In genomic region chr12:107884769-107885694, GRCh38 we compare ENCODE assay signal across 8 cellular contexts.
DNase-seq lines count a peak whose midpoint lies in the region; ATAC-seq, FAIRE-seq and TF ChIP-seq lines count a peak whose summit lies in the region.

No MANE protein-coding gene starts in this region.

- no peak for TF ChIP-seq POLR2A in K562 (conservative IDR thresholded peaks at IDR 0.05)

- no peak overlapping the region for H3K27ac ChIP-seq in K562 (ENCODE audit: extremely low read depth, low read depth, low read length)

- in situ Hi-C loops in K562 (cut with MboI): loop anchor here (5.0 kb wide), 1 partner anchor 208 kb away; no protein-coding TSS in a partner anchor

- ATAC-seq in K562: peak; percentile 95
- no peak for ATAC-seq in GM19452 (IDR thresholded peaks at IDR 0.05; ENCODE audit: unreplicated experiment)

- no peaks in the 10 kb centered on the region for H4K20me1 ChIP-seq in K562 (replicated peaks; ENCODE audit: control insufficient read depth, insufficient read depth, low read length)

- H3K9me3 ChIP-seq in K562 (replicated peaks; ENCODE audit: control insufficient read depth, insufficient read depth, low read depth, low read length): no peaks in the 10 kb centered on the region

- peak; percentile 81 to 85 for TF ChIP-seq RAD21 in K562 (CRISPR knock-in tag; conservative IDR thresholded peaks at IDR 0.05 in 1 of 2, IDR thresholded peaks at IDR 0.05 in 1 of 2)

- no peak overlapping the region for H3K4me2 ChIP-seq in K562 (ENCODE audit: insufficient read depth, low read length)

- H2AFZ ChIP-seq in K562 (ENCODE audit: low read depth, low read length): no peak overlapping the region

- no peaks in the 10 kb centered on the region for H3K79me2 ChIP-seq in K562 (ENCODE audit: control insufficient read depth, insufficient read depth, low read length)

- intact Hi-C loops in K562 (cut with micrococcal nuclease): loop anchor here (1.0 kb wide), 2 partner anchors 124 to 209 kb away; partner anchors contain the start of gene PRDM4

- CTCF ChIA-PET in K562 (lab: Yijun Ruan, JAX; ENCODE audit: low intra/inter-chr PET ratio): interaction anchor here (0.5 to 2.6 kb wide), 7 partner anchors 27 to 569 kb away, joined by 3 to 28 read pairs (median 6); partner anchors contain the start of gene PRDM4

- no peak for TF ChIP-seq EP300 in K562 (IDR thresholded peaks at IDR 0.05; ENCODE audit: low read length)

- POLR2A ChIA-PET in K562 (lab: Yijun Ruan, JAX): interaction anchor here (0.6 to 0.7 kb wide), 4 partner anchors 12 to 130 kb away, joined by 3 to 4 read pairs (median 3); no protein-coding TSS in a partner anchor

- TF ChIP-seq CTCF in K562 (IDR thresholded peaks at IDR 0.05 in 2 of 3, conservative IDR thresholded peaks at IDR 0.05 in 1 of 3; ENCODE audit: insufficient read depth in 2 of 3, low read depth in 1 of 3, low read length in 3 of 3): peak; percentile 80 to 87 (median 82)

- no peaks in the 10 kb centered on the region for H3K9me1 ChIP-seq in K562 (ENCODE audit: control insufficient read depth, insufficient read depth, low read length)

- no peaks in the 10 kb centered on the region for H3K36me3 ChIP-seq in K562 (ENCODE audit: control insufficient read depth, insufficient read depth, low read length)

- BruUV-seq in K562 (replicated peaks; lab: Mats Ljungman, UMichigan): no TSS peak

- H3K4me1 ChIP-seq in K562 (replicated peaks in 1 of 2; ENCODE audit: control insufficient read depth in 2 of 2, insufficient read depth in 2 of 2, low read length in 2 of 2): no peaks in the 10 kb centered on the region

- DNase-seq in activated naive CD4-positive, alpha-beta T cell treated with Interleukin-2 at 50 U/mL for 16 hours: peak; percentile 28
- DNase-seq in activated naive CD4-positive, alpha-beta T cell treated with anti-CD3 and anti-CD28 coated beads, Interleukin-2, amount 50 U/mL, for 16 hours: no peak
- DNase-seq in LHCN-M2 (ENCODE audit: low read depth): peak; percentile 31
- DNase-seq in RPMI8226: peak; percentile 77
- DNase-seq in K562 (ENCODE audit: extremely low read depth in 1 of 4, low spot score in 3 of 4): peak; percentile 58 to 77 (median 64)
- peak; percentile 47 for DNase-seq in kidney glomerular epithelial cell (lab: John Stamatoyannopoulos, UW)
- peak; percentile 19 to 34 for DNase-seq in stimulated activated CD4-positive, alpha-beta T cell treated with anti-CD3 and anti-CD28 coated beads, Interleukin-4, amount 100 ng/mL, for 48 hours (ENCODE audit: low read depth in 2 of 2)

- no peak overlapping the region for H3K4me3 ChIP-seq in K562

- 3% methylated on average over 6 of the region's 7 CpGs for WGBS in K562 (ENCODE audit: insufficient coverage, low coverage, missing lambda C conversion rate)

- H3K9ac ChIP-seq in K562 (ENCODE audit: insufficient read depth in 1 of 2, low read depth in 2 of 2, low read length in 2 of 2): no peak overlapping the region

- peak; percentile 86 for FAIRE-seq in K562 (lab: Jason Lieb, UNC)

- peaks cover 5 to 13% of the 10 kb centered on the region in 2 experiments; a peak in 1 of 5 replicates for H3K27me3 ChIP-seq in K562 (ENCODE audit: control insufficient read depth in 2 of 2, insufficient read depth in 2 of 2, low read length in 2 of 2)

TF ChIP-seq in K562, 482 proteins besides CTCF, POLR2A, EP300 and RAD21:
- 0 out of 2 replicates have a peak, but pooled peaks have one; percentile 29 for TF ChIP-seq ZNF384 (IDR thresholded peaks at IDR 0.05; ENCODE audit: low read depth, low read length)
- TF ChIP-seq, protein P1, sequence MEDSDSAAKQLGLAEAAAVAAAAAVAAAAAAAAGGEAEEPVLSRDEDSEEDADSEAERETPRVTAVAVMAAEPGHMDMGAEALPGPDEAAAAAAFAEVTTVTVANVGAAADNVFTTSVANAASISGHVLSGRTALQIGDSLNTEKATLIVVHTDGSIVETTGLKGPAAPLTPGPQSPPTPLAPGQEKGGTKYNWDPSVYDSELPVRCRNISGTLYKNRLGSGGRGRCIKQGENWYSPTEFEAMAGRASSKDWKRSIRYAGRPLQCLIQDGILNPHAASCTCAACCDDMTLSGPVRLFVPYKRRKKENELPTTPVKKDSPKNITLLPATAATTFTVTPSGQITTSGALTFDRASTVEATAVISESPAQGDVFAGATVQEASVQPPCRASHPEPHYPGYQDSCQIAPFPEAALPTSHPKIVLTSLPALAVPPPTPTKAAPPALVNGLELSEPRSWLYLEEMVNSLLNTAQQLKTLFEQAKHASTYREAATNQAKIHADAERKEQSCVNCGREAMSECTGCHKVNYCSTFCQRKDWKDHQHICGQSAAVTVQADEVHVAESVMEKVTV (CRISPR knock-in tag; IDR thresholded peaks at IDR 0.05): peak; percentile 50; the same call in 1 of the 2 replicates
- TF ChIP-seq ARID2 (IDR thresholded peaks at IDR 0.05): peak; percentile 33; the same call in 1 of the 2 replicates
- no peak for TF ChIP-seq ETV1 (tag; conservative IDR thresholded peaks at IDR 0.05; ENCODE audit: low read depth)
- TF ChIP-seq SMC3 (conservative IDR thresholded peaks at IDR 0.05; ENCODE audit: insufficient read depth, low read depth, low read length): peak; percentile 80
